ENCODE assay signal across 9 cellular contexts in genomic region chr5:35198096-35198495, GRCh38. TPM values are rescaled to one million over a fixed set of nuclear protein-coding genes. Genes with fewer than 3 reads are reported as not detected.
A peak's percentile ranks its signal among the peaks of the same experiment; 100 is the strongest.
DNase-seq lines count a peak whose midpoint lies in the region; ATAC-seq, FAIRE-seq and TF ChIP-seq lines count a peak whose summit lies in the region.
"Had no signal": no experiment of that assay in that cellular context is flagged by ENCODE, and none has a peak within 500 bp of the region (broad histone marks: within the 10 kb centered on the region; RNA-seq: fewer than 3 reads in every experiment).

No MANE protein-coding gene starts in this region.

- FAIRE-seq in HepG2 (lab: Jason Lieb, UNC) (no peak), urothelium cell line (lab: Jason Lieb, UNC) (no peak)

- no peak overlapping the region for H2BK20ac ChIP-seq in H9 (ENCODE audit: low read depth, low read length, poor library complexity, severe bottlenecking)

- WGBS in HepG2 (ENCODE audit: low lambda C conversion rate): 49% methylated on average over 3 of the region's 4 CpGs
- no CpG with 5 or more reads among the region's 4 CpGs for WGBS in H9 (ENCODE audit: extremely low coverage, insufficient read length, low lambda C conversion rate)

- H3K4me1 ChIP-seq in HepG2 (ENCODE audit: insufficient read depth, low read length): peaks cover 55% of the 10 kb centered on the region
- no peaks in the 10 kb centered on the region for H3K4me1 ChIP-seq in H9 (ENCODE audit: insufficient read depth, low read length)

- H4K20me1 ChIP-seq in HepG2 (ENCODE audit: insufficient read depth, low read length): no peaks in the 10 kb centered on the region
- no peaks in the 10 kb centered on the region for H4K20me1 ChIP-seq in H9 (ENCODE audit: control insufficient read depth, insufficient read depth, insufficient read length)

- H3K18ac ChIP-seq in H9 (ENCODE audit: insufficient read length, low read depth, low read length): no peak overlapping the region

- H4K91ac ChIP-seq in H9 (ENCODE audit: insufficient read length, low read depth, low read length): no peak overlapping the region

- H2BK120ac ChIP-seq in H9 (ENCODE audit: low read depth, low read length, poor library complexity, severe bottlenecking): no peak overlapping the region

- POLR2A ChIA-PET in HepG2 (lab: Yijun Ruan, JAX): no interaction called here

- DNase-seq in NCI-H2081 (lab: John Stamatoyannopoulos, UW) (peak; percentile 13 to 41), NCI-H2081 treated with DMSO at 0.1 percent for 48 hours (lab: John Stamatoyannopoulos, UW) (no peak), astrocyte of the cerebellum (ENCODE audit: low read depth) (peak; percentile 22), HepG2 (ENCODE audit: low spot score) (peak; percentile 24), urothelium cell line (ENCODE audit: low spot score) (peak; percentile 17), RPMI8226 (no peak), foreskin melanocyte (no peak), H9 (no peak)

- no peak overlapping the region for H3K27ac ChIP-seq in HepG2 (ENCODE audit: extremely low read length, insufficient read depth, low read length)
- H3K27ac ChIP-seq in H9 (ENCODE audit: insufficient read length, low read depth, low read length): no peak overlapping the region

- H3K9me3 ChIP-seq in HepG2 (ENCODE audit: low read length) (no peaks in the 10 kb centered on the region), H9 (ENCODE audit: control insufficient read depth, low read depth, low read length) (no peaks in the 10 kb centered on the region)

- H3K4ac ChIP-seq in H9 (ENCODE audit: low read depth, low read length): no peak overlapping the region

- H3K79me1 ChIP-seq in H9 (ENCODE audit: insufficient read depth, low read depth, low read length, poor library complexity, severe bottlenecking): no peaks in the 10 kb centered on the region

- no peak overlapping the region for H3K9ac ChIP-seq in HepG2 (ENCODE audit: insufficient read depth, low read depth, low read length)
- H3K9ac ChIP-seq in H9 (ENCODE audit: extremely low read depth, insufficient read length, low read length): no peak overlapping the region

- intact Hi-C loops in HepG2 (cut with micrococcal nuclease; ENCODE audit: unreplicated experiment): no loop called here

- H3K27ac Mint-ChIP-seq in H9: peak overlapping the region in 1 of 3 experiments; percentile 88; a peak in 1 of 7 replicates

- no peak overlapping the region for H3T11ph ChIP-seq in H9 (ENCODE audit: low read length)

- no peaks in the 10 kb centered on the region for H3K79me2 ChIP-seq in HepG2 (ENCODE audit: insufficient read depth, low read length)
- no peaks in the 10 kb centered on the region for H3K79me2 ChIP-seq in H9 (ENCODE audit: insufficient read depth, low read length)

- CTCF ChIA-PET in HepG2 (lab: Yijun Ruan, JAX; ENCODE audit: low intra/inter-chr PET ratio, low total read pairs): no interaction called here

- no peak overlapping the region for H2AK5ac ChIP-seq in H9 (ENCODE audit: insufficient read length, low read length)

- H3K4me1 Mint-ChIP-seq in H9: peaks cover 7 to 9% of the 10 kb centered on the region in 2 experiments

- H2AFZ ChIP-seq in HepG2 (ENCODE audit: low read length) (no peak overlapping the region), H9 (ENCODE audit: low read length) (no peak overlapping the region)

- BruUV-seq in HepG2 (replicated peaks; lab: Mats Ljungman, UMichigan): no TSS peak

- peak; percentile 28 for ATAC-seq in HepG2

- TF ChIP-seq POLR2A in HepG2 (IDR thresholded peaks at IDR 0.05; ENCODE audit: insufficient read depth in 1 of 2, low read depth in 2 of 2, low read length in 2 of 2): no peak

- in situ Hi-C loops in astrocyte of the cerebellum (cut with HindIII; ENCODE audit: low sequenced_read_pairs): no loop called here
- in situ Hi-C loops in HepG2 (cut with HindIII; ENCODE audit: extremely low pct_ligation_motif_present, low pct_unique_long_range_greater_than_20kb): loop anchor here (5.0 kb wide), 1 partner anchor 106 kb away; no protein-coding TSS in a partner anchor

- H2BK12ac ChIP-seq in H9 (ENCODE audit: insufficient read length, low read depth, low read length): no peak overlapping the region

- no peak overlapping the region for H3K23ac ChIP-seq in H9 (ENCODE audit: insufficient read length, low read depth, low read length)

- no peak for TF ChIP-seq EP300 in HepG2 (IDR thresholded peaks at IDR 0.05; ENCODE audit: low read depth in 2 of 2, low read length in 2 of 2)
- TF ChIP-seq EP300 in HepG2 (CRISPR knock-in tag; IDR thresholded peaks at IDR 0.05; ENCODE audit: borderline replicate concordance): no peak

- no peak overlapping the region for H3K4me3 Mint-ChIP-seq in H9

- no peaks in the 10 kb centered on the region for H3K9me3 Mint-ChIP-seq in H9

- H3K4me3 ChIP-seq in astrocyte of the cerebellum (ENCODE audit: low read depth, low read length) (no peak overlapping the region), HepG2 (replicated peaks in 1 of 3; ENCODE audit: insufficient read depth in 1 of 3, low read depth in 2 of 3, low read length in 3 of 3) (no peak overlapping the region)
- H3K4me3 ChIP-seq: skin epidermis had no signal

- H3K27me3 ChIP-seq in HepG2 (ENCODE audit: control insufficient read depth in 1 of 2, insufficient read depth in 2 of 2, low read length in 2 of 2): no peaks in the 10 kb centered on the region
- no peaks in the 10 kb centered on the region for H3K27me3 ChIP-seq in H9 (ENCODE audit: insufficient read depth, low read length)

- H3K36me3 ChIP-seq in HepG2 (replicated peaks in 1 of 2; ENCODE audit: control insufficient read depth in 1 of 2, insufficient read depth in 2 of 2, low read length in 2 of 2): no peaks in the 10 kb centered on the region

- no peak overlapping the region for H4K5ac ChIP-seq in H9 (ENCODE audit: insufficient read length, low read depth, low read length)

- no peak for TF ChIP-seq RAD21 in HepG2 (CRISPR knock-in tag; IDR thresholded peaks at IDR 0.05)

- no peak overlapping the region; the same call in 1 of the 2 replicates for H3K4me2 ChIP-seq in HepG2 (ENCODE audit: low read depth, low read length)
- no peak overlapping the region for H3K4me2 ChIP-seq in H9 (ENCODE audit: insufficient read depth, insufficient read length, low read length)

- no peak overlapping the region for H4K8ac ChIP-seq in H9 (replicated peaks; ENCODE audit: insufficient read length, low read depth, low read length)

- no peak overlapping the region for H3K14ac ChIP-seq in H9 (ENCODE audit: insufficient read depth, low read length)

- no peaks in the 10 kb centered on the region; the same call in 1 of the 2 replicates for H3K27me3 Mint-ChIP-seq in H9 (ENCODE audit: low read depth)

- TF ChIP-seq CTCF in astrocyte of the cerebellum (IDR thresholded peaks at IDR 0.05; ENCODE audit: low read depth, low read length, missing control alignments): no peak
- TF ChIP-seq CTCF in HepG2 (CRISPR knock-in tag; IDR thresholded peaks at IDR 0.05): no peak
- TF ChIP-seq CTCF in H9 (conservative IDR thresholded peaks at IDR 0.05): no peak

- H2BK15ac ChIP-seq in H9 (ENCODE audit: low read depth, low read length): no peak overlapping the region

- H3K56ac ChIP-seq in H9 (ENCODE audit: insufficient read length, low read depth, low read length): no peak overlapping the region

- no peaks in the 10 kb centered on the region for H3K23me2 ChIP-seq in H9 (ENCODE audit: insufficient read length, low read depth, low read length, poor library complexity, severe bottlenecking)

- H2BK5ac ChIP-seq in H9 (ENCODE audit: insufficient read length, low read length): no peak overlapping the region

- H3K36me3 Mint-ChIP-seq in H9 (ENCODE audit: insufficient read depth in 1 of 3, low read depth in 3 of 3): no peaks in the 10 kb centered on the region; a peak in 1 of 7 replicates

TF ChIP-seq in HepG2, 621 proteins besides CTCF, POLR2A, EP300 and RAD21:
- TF ChIP-seq HHEX (CRISPR knock-in tag; IDR thresholded peaks at IDR 0.05): 0 out of 2 replicates have a peak, but pooled peaks have one; percentile 41
- TF ChIP-seq ZNF549 (CRISPR knock-in tag; IDR thresholded peaks at IDR 0.05): no peak

RNA-seq across cellular contexts. Expression of gene PRLR, which starts 32.2 kb away (rescaled TPM):
- 13.3 and 22.2 TPM in 2 replicates for total RNA-seq in HepG2 (2016; rRNA removed; fragmentation: Illumina TruSeq; extraction: Trizol)
- total RNA-seq in HepG2 (2016; cell fraction: cytosol; rRNA removed; fragmentation: Illumina TruSeq; extraction: Trizol; ENCODE audit: low read depth): 1.4 and 1.9 TPM in 2 replicates
- 14.7 and 22.1 TPM in 2 replicates for total RNA-seq in HepG2 (2016; cell fraction: insoluble cytoplasmic fraction; rRNA removed; fragmentation: Illumina TruSeq; extraction: Trizol)
- 4.3 and 4.4 TPM in 2 replicates for total RNA-seq in HepG2 (2016; cell fraction: membrane; rRNA removed; fragmentation: Illumina TruSeq; extraction: Trizol)
- total RNA-seq in HepG2 (2016; cell fraction: nucleus; rRNA removed; fragmentation: Illumina TruSeq; extraction: Trizol): 18.5 and 19.5 TPM in 2 replicates
- 7.8 and 12.2 TPM in 2 replicates for polyA plus RNA-seq in HepG2 (2011; rRNA removed)
- polyA plus RNA-seq in HepG2 (2011; cell fraction: cytosol; rRNA removed): 6.5 and 6.8 TPM in 2 replicates
- polyA plus RNA-seq in HepG2 (2011; cell fraction: nucleus; rRNA removed): 6.8 and 8.4 TPM in 2 replicates
- polyA plus RNA-seq in HepG2 (2012): 14.2 and 21.9 TPM in 2 replicates
- polyA plus RNA-seq in HepG2 (2016; cell fraction: cytosol; fragmentation: Illumina TruSeq; extraction: Trizol; ENCODE audit: low read depth): 0.12 and 0.35 TPM in 2 replicates
- polyA plus RNA-seq in HepG2 (2016; cell fraction: insoluble cytoplasmic fraction; fragmentation: Illumina TruSeq; extraction: Trizol; ENCODE audit: low read depth): 5.9 and 6.2 TPM in 2 replicates
- polyA plus RNA-seq in HepG2 (2016; cell fraction: membrane; fragmentation: Illumina TruSeq; extraction: Trizol; ENCODE audit: low read depth): 0.72 and 0.98 TPM in 2 replicates
- 7.4 and 7.8 TPM in 2 replicates for polyA plus RNA-seq in HepG2 (2016; cell fraction: nucleus; fragmentation: Illumina TruSeq; extraction: Trizol; ENCODE audit: insufficient read depth, low read depth)
- 38.1 TPM in 1 of 2 replicates, not detected in the other for polyA minus RNA-seq in HepG2 (2011; rRNA and poly(A)+ RNA removed; ENCODE audit: low replicate concordance)
- polyA minus RNA-seq in HepG2 (2011; cell fraction: cytosol; rRNA and poly(A)+ RNA removed): 21.3 and 25.0 TPM in 2 replicates
- 27.4 and 36.7 TPM in 2 replicates for polyA minus RNA-seq in HepG2 (2011; cell fraction: nucleus; rRNA and poly(A)+ RNA removed)
- 2.5 TPM in 2 replicates for total RNA-seq in H9 (2021)

Comparison
In these comparisons a context has a peak if more than half of its experiments do, and no peak if none do; other contexts are left out.
1. DNase-seq: peak in NCI-H2081 (2 of 2), astrocyte of the cerebellum (single experiment), HepG2 (single experiment) and urothelium cell line (single experiment); none in NCI-H2081 treated with DMSO at 0.1 percent for 48 hours (single experiment), RPMI8226 (single experiment), foreskin melanocyte (single experiment) and H9 (single experiment).